Comparison of ENCODE assay signal across 19 cellular contexts in the genomic region with DNA sequence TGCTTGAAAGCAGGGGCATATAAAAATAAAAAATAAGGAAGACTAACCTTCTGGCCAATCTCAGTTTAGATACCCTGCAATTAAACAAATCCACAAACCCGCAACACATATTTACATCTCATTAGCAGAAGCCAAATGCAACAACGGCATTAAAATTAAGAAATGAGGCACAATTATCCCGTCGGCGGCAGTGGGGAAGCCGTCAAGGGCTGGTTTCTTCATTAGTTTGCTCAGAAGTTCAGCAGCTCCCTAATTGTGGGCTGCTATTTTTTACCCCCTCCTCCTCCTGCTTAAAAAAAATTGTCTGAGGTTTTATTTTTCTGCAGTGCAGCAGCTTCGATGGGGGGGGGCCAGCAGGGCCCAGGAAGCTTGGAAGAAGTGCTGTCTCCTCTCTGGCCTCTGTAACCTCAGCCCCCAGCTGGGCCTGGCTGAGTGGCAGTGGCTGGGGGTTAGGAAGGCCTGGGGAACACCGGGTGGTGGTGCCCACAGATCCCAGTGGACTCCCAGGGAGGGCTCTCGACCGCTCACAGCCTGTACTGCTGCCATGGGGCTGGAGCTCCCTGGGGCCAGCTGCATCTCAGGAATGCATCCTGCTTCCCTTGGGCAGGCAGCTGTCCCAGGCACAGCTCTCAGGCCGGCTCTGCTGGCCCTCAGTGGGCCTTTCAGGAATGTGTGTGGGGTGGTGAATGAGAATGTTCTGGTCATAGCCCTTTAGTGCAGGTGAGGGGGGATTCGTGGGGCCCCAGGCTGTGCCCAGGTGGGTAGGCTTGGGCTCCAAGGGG.
A peak's percentile ranks its signal among the peaks of the same experiment; 100 is the strongest.
DNase-seq lines count a peak whose midpoint lies in the region; ATAC-seq, FAIRE-seq and TF ChIP-seq lines count a peak whose summit lies in the region.
"Had no signal": no experiment of that assay in that cellular context is flagged by ENCODE, and none has a peak within 500 bp of the region (broad histone marks: within the 10 kb centered on the region; RNA-seq: fewer than 3 reads in every experiment).

No MANE protein-coding gene starts in this region.

- no peak for ATAC-seq in HG03378 (IDR thresholded peaks at IDR 0.05; ENCODE audit: unreplicated experiment)
- ATAC-seq in stimulated activated naive B cell treated with anti-CD40 and anti-IgM and Interleukin-4, amounts not matched to agents 10 μg/mL and 1 μg/mL and 100 μg/mL, for 72 hours (replicated peaks): no peak
- ATAC-seq: activated CD4-positive, CD25-positive, alpha-beta regulatory T cell treated with anti-CD3 and anti-CD28 coated beads, Interleukin-2, amount 50 U/mL, for 24 hours; gastroesophageal sphincter had no signal

- H3K36me3 Mint-ChIP-seq in stimulated activated naive B cell treated with anti-CD40 and anti-IgM and Interleukin-4, amounts not matched to agents 10 μg/mL and 1 μg/mL and 100 μg/mL, for 72 hours: no peaks in the 10 kb centered on the region

- H3K4me3 ChIP-seq in BLaER1 treated with 17β-estradiol and CSF1 and Interleukin-3, amounts not matched to agents 10 nM and 100 nM: no peak overlapping the region; a peak in 1 of 20 replicates
- H3K4me3 ChIP-seq in H1 (ENCODE audit: extremely low read depth in 1 of 4, insufficient read depth in 2 of 4, low read depth in 3 of 4, low read length in 4 of 4) (no peak overlapping the region), neuronal stem cell (ENCODE audit: low read length in 2 of 2) (no peak overlapping the region)
- H3K4me3 ChIP-seq: gastroesophageal sphincter, uterus had no signal

- H3K4ac ChIP-seq in H1 (replicated peaks; ENCODE audit: insufficient read length, low read depth, low read length): no peak overlapping the region
- H3K4ac ChIP-seq in neuronal stem cell (ENCODE audit: low read length): no peak overlapping the region

- no peak for TF ChIP-seq POLR2A in H1 (IDR thresholded peaks at IDR 0.05; ENCODE audit: control extremely low read depth in 1 of 2, low read depth in 2 of 2, low read length in 2 of 2)

- H4K8ac ChIP-seq in H1 (ENCODE audit: extremely low read depth, insufficient read depth, low read length): no peak overlapping the region
- H4K8ac ChIP-seq in neuronal stem cell (ENCODE audit: low read depth, low read length): no peak overlapping the region

- H2AK5ac ChIP-seq in H1 (ENCODE audit: low read depth, low read length): no peak overlapping the region
- no peak overlapping the region for H2AK5ac ChIP-seq in neuronal stem cell (ENCODE audit: low read depth, low read length)

- H2BK12ac ChIP-seq in H1 (ENCODE audit: low read depth, low read length) (no peak overlapping the region), neuronal stem cell (ENCODE audit: low read length) (no peak overlapping the region)

- H3K27ac ChIP-seq in BLaER1 treated with 17β-estradiol and CSF1 and Interleukin-3, amounts not matched to agents 10 nM and 100 nM: peak overlapping the region in 2 of 11 experiments; percentile 4 to 17; a peak in 2 of 22 replicates
- H3K27ac ChIP-seq in H1 (ENCODE audit: low read depth, low read length) (no peak overlapping the region), neuronal stem cell (replicated peaks; ENCODE audit: low read length) (no peak overlapping the region)
- H3K27ac ChIP-seq: gastroesophageal sphincter, uterus had no signal

- H4K5ac ChIP-seq in H1 (ENCODE audit: insufficient read length, low read depth, low read length): no peak overlapping the region

- peaks cover 0 to 13% (median 0%) of the 10 kb centered on the region in 11 experiments; a peak in 6 of 22 replicates for H4K20me1 ChIP-seq in BLaER1 treated with 17β-estradiol and CSF1 and Interleukin-3, amounts not matched to agents 10 nM and 100 nM
- H4K20me1 ChIP-seq in H1 (replicated peaks in 1 of 2; ENCODE audit: control insufficient read depth in 1 of 2, insufficient read depth in 2 of 2, low read length in 2 of 2): no peaks in the 10 kb centered on the region

- no peak overlapping the region for H2AFZ ChIP-seq in H1 (ENCODE audit: low read length)
- no peak overlapping the region for H2AFZ ChIP-seq in neuronal stem cell (ENCODE audit: low read length)

- no peak overlapping the region for H2BK120ac ChIP-seq in H1 (replicated peaks; ENCODE audit: low read depth, low read length)
- no peak overlapping the region for H2BK120ac ChIP-seq in neuronal stem cell (ENCODE audit: low read depth, low read length)

- H2BK20ac ChIP-seq in H1 (ENCODE audit: low read length): no peak overlapping the region

- no peaks in the 10 kb centered on the region for H3K9me3 ChIP-seq in BLaER1 treated with 17β-estradiol and CSF1 and Interleukin-3, amounts not matched to agents 10 nM and 100 nM (replicated peaks in 1 of 11)
- peaks cover 0 to 3% of the 10 kb centered on the region in 2 experiments; a peak in 1 of 4 replicates for H3K9me3 ChIP-seq in H1 (ENCODE audit: insufficient read depth in 2 of 2, low read depth in 1 of 2, low read length in 1 of 2)
- no peaks in the 10 kb centered on the region for H3K9me3 ChIP-seq in neuronal stem cell (replicated peaks in 1 of 2; ENCODE audit: control insufficient read depth in 2 of 2, insufficient read depth in 1 of 2, low read depth in 1 of 2, low read length in 2 of 2)
- H3K9me3 ChIP-seq: gastroesophageal sphincter, uterus had no signal

- no peak overlapping the region for H3K27ac Mint-ChIP-seq in stimulated activated naive B cell treated with anti-CD40 and anti-IgM and Interleukin-4, amounts not matched to agents 10 μg/mL and 1 μg/mL and 100 μg/mL, for 72 hours
- H3K27ac Mint-ChIP-seq: stimulated activated naive CD8-positive, alpha-beta T cell treated with anti-CD3 and anti-CD28 coated beads, Interleukin-15, Interleukin-2, amounts not matched to agents 100 ng/mL and 50 ng/mL, for 24 hours; T-helper 2 cell treated with Interferon-gamma antibody and Interleukin-4, amounts not matched to agents 5 μg/mL and 100 μg/mL, for 36 hours had no signal

- peaks cover 0 to 4% of the 10 kb centered on the region in 2 donors for H3K27me3 Mint-ChIP-seq in stimulated activated naive B cell treated with anti-CD40 and anti-IgM and Interleukin-4, amounts not matched to agents 10 μg/mL and 1 μg/mL and 100 μg/mL, for 72 hours

- H4K91ac ChIP-seq in H1 (replicated peaks; ENCODE audit: insufficient read length, low read length) (no peak overlapping the region), neuronal stem cell (ENCODE audit: low read depth, low read length, poor library complexity) (no peak overlapping the region)

- H3K79me1 ChIP-seq in H1 (ENCODE audit: low read depth, low read length) (no peaks in the 10 kb centered on the region), neuronal stem cell (ENCODE audit: low read depth, low read length) (no peaks in the 10 kb centered on the region)

- H3K4me1 ChIP-seq in BLaER1 treated with 17β-estradiol and CSF1 and Interleukin-3, amounts not matched to agents 10 nM and 100 nM: peaks cover 7 to 25% (median 24%) of the 10 kb centered on the region in 10 experiments
- H3K4me1 ChIP-seq in H1 (replicated peaks in 1 of 4; ENCODE audit: control insufficient read depth in 3 of 4, insufficient read depth in 4 of 4, low read length in 3 of 4) (peaks cover 0 to 4% (median 1%) of the 10 kb centered on the region in 4 experiments; a peak in 4 of 7 replicates), neuronal stem cell (ENCODE audit: control insufficient read depth in 2 of 2, insufficient read depth in 1 of 2, low read depth in 1 of 2, low read length in 2 of 2) (peaks cover 0 to 4% of the 10 kb centered on the region in 2 donors)
- H3K4me1 ChIP-seq: gastroesophageal sphincter, uterus had no signal

- H2BK5ac ChIP-seq in H1 (ENCODE audit: low read depth, low read length) (no peak overlapping the region), neuronal stem cell (ENCODE audit: low read length) (no peak overlapping the region)

- H3K4me2 ChIP-seq in BLaER1 treated with 17β-estradiol and CSF1 and Interleukin-3, amounts not matched to agents 10 nM and 100 nM: peak overlapping the region in 10 of 11 experiments; percentile 17 to 92 (median 78); a peak in 19 of 22 replicates
- no peak overlapping the region for H3K4me2 ChIP-seq in H1 (ENCODE audit: insufficient read depth in 1 of 2, low read depth in 2 of 2, low read length in 2 of 2)
- H3K4me2 ChIP-seq in neuronal stem cell (ENCODE audit: insufficient read depth, low read length, poor library complexity, severe bottlenecking): no peak overlapping the region

- H3K14ac ChIP-seq in H1 (ENCODE audit: insufficient read length): no peak overlapping the region
- H3K14ac ChIP-seq in neuronal stem cell (ENCODE audit: low read length): no peak overlapping the region

- no peak overlapping the region for H3K18ac ChIP-seq in H1 (ENCODE audit: extremely low read depth, low read length)
- peak overlapping the region; percentile 53 for H3K18ac ChIP-seq in neuronal stem cell (ENCODE audit: low read length)

- H3K9ac ChIP-seq in BLaER1 treated with 17β-estradiol and CSF1 and Interleukin-3, amounts not matched to agents 10 nM and 100 nM: peak overlapping the region in 3 of 11 experiments; percentile 6 to 42 (median 35); a peak in 2 of 22 replicates
- no peak overlapping the region for H3K9ac ChIP-seq in H1 (replicated peaks in 1 of 4; ENCODE audit: extremely low read depth in 1 of 4, low read depth in 3 of 4, low read length in 3 of 4)
- no peak overlapping the region for H3K9ac ChIP-seq in neuronal stem cell (ENCODE audit: low read depth, low read length, poor library complexity)

- H3K4me3 Mint-ChIP-seq in stimulated activated naive B cell treated with anti-CD40 and anti-IgM and Interleukin-4, amounts not matched to agents 10 μg/mL and 1 μg/mL and 100 μg/mL, for 72 hours: no peak overlapping the region
- H3K4me3 Mint-ChIP-seq: stimulated activated naive CD8-positive, alpha-beta T cell treated with anti-CD3 and anti-CD28 coated beads, Interleukin-15, Interleukin-2, amounts not matched to agents 100 ng/mL and 50 ng/mL, for 24 hours; T-helper 2 cell treated with Interferon-gamma antibody and Interleukin-4, amounts not matched to agents 5 μg/mL and 100 μg/mL, for 36 hours had no signal

- no peak overlapping the region for H3K56ac ChIP-seq in H1 (replicated peaks; ENCODE audit: insufficient read length, low read depth, low read length)

- no peaks in the 10 kb centered on the region for H3K9me3 Mint-ChIP-seq in stimulated activated naive B cell treated with anti-CD40 and anti-IgM and Interleukin-4, amounts not matched to agents 10 μg/mL and 1 μg/mL and 100 μg/mL, for 72 hours
- H3K9me3 Mint-ChIP-seq: stimulated activated naive CD8-positive, alpha-beta T cell treated with anti-CD3 and anti-CD28 coated beads, Interleukin-15, Interleukin-2, amounts not matched to agents 100 ng/mL and 50 ng/mL, for 24 hours; T-helper 2 cell treated with Interferon-gamma antibody and Interleukin-4, amounts not matched to agents 5 μg/mL and 100 μg/mL, for 36 hours had no signal

- TF ChIP-seq RAD21 in H1 (IDR thresholded peaks at IDR 0.05 in 1 of 2, conservative IDR thresholded peaks at IDR 0.05 in 1 of 2; ENCODE audit: low read depth in 2 of 2, low read length in 2 of 2): no peak

- FAIRE-seq in H1 (lab: Jason Lieb, UNC): no peak

- TF ChIP-seq EP300 in H1 (IDR thresholded peaks at IDR 0.05; ENCODE audit: borderline replicate concordance in 1 of 2, low read depth in 2 of 2, low read length in 2 of 2): no peak

- H3K23ac ChIP-seq in H1 (ENCODE audit: insufficient read length) (no peak overlapping the region), neuronal stem cell (ENCODE audit: low read depth, low read length, poor library complexity) (no peak overlapping the region)

- no peaks in the 10 kb centered on the region for H3K79me2 ChIP-seq in H1 (ENCODE audit: control insufficient read depth in 1 of 2, insufficient read depth in 2 of 2, low read length in 2 of 2)

- peaks cover 4% of the 10 kb centered on the region; the same call in 1 of the 2 replicates for H3K23me2 ChIP-seq in H1 (ENCODE audit: low read depth, low read length)

- POLR2A ChIA-PET in H1 (lab: Charles Lee; ENCODE audit: partially characterized antibody): no interaction called here

- no peaks in the 10 kb centered on the region for H3K36me3 ChIP-seq in BLaER1 treated with 17β-estradiol and CSF1 and Interleukin-3, amounts not matched to agents 10 nM and 100 nM
- H3K36me3 ChIP-seq in H1 (ENCODE audit: control insufficient read depth in 2 of 4, insufficient read depth in 4 of 4, low read length in 3 of 4) (no peaks in the 10 kb centered on the region; a peak in 1 of 8 replicates), neuronal stem cell (replicated peaks in 1 of 2; ENCODE audit: control insufficient read depth in 2 of 2, insufficient read depth in 2 of 2, low read length in 2 of 2) (no peaks in the 10 kb centered on the region)
- H3K36me3 ChIP-seq: gastroesophageal sphincter, uterus had no signal

- H3K27me3 ChIP-seq in BLaER1 treated with 17β-estradiol and CSF1 and Interleukin-3, amounts not matched to agents 10 nM and 100 nM: peaks cover 0 to 9% (median 0%) of the 10 kb centered on the region in 11 experiments; a peak in 2 of 22 replicates
- H3K27me3 ChIP-seq in H1 (replicated peaks in 1 of 4; ENCODE audit: control insufficient read depth in 3 of 4, extremely low read depth in 1 of 4, insufficient read depth in 3 of 4, low read length in 3 of 4): no peaks in the 10 kb centered on the region; a peak in 1 of 7 replicates
- H3K27me3 ChIP-seq in neuronal stem cell (ENCODE audit: control insufficient read depth in 3 of 3, insufficient read depth in 3 of 3, low read depth in 1 of 3, low read length in 3 of 3): no peaks in the 10 kb centered on the region
- H3K27me3 ChIP-seq: uterus had no signal

- DNase-seq in NCI-H526 (lab: John Stamatoyannopoulos, UW) (peak; percentile 80 to 81), H1 (ENCODE audit: low read depth in 1 of 2, low spot score in 2 of 2) (peak in 1 of 2 experiments; percentile 51), neuronal stem cell (ENCODE audit: low spot score) (no peak), KG1 (lab: John Stamatoyannopoulos, UW) (no peak), NCI-H1092 treated with DMSO at 0.1 percent for 48 hours (lab: John Stamatoyannopoulos, UW) (no peak)
- DNase-seq in stimulated activated naive B cell treated with anti-CD40 and anti-IgM and Interleukin-4, amounts not matched to agents 10 μg/mL and 1 μg/mL and 100 μg/mL, for 72 hours: no peak
- DNase-seq: activated naive CD4-positive, alpha-beta T cell treated with anti-CD3 and anti-CD28 coated beads, Interleukin-2, amount 50 U/mL, for 16 hours; activated T-cell treated with anti-CD3 and anti-CD28 coated beads for 4 hours; MM.1S; NCI-H187; NCI-H446; SIG-M5; uterus had no signal

- H2BK15ac ChIP-seq in H1 (ENCODE audit: low read length) (no peak overlapping the region), neuronal stem cell (ENCODE audit: low read length) (no peak overlapping the region)

- WGBS in H1 (ENCODE audit: extremely low coverage in 1 of 2, insufficient coverage in 1 of 2, insufficient read length in 1 of 2, insufficient replicate concordance in 2 of 2, low coverage in 1 of 2, low lambda C conversion rate in 2 of 2, missing lambda C conversion rate in 1 of 2), 2 experiments: 73% methylated on average over 12 of the region's 12 CpGs; no CpG with 5 or more reads in 1 of the 2 experiments
- no CpG with 5 or more reads among the region's 12 CpGs for WGBS in neuronal stem cell (ENCODE audit: extremely low coverage in 2 of 2, insufficient read length in 2 of 2, insufficient replicate concordance in 1 of 2), 2 donors

- H3K4me1 Mint-ChIP-seq in stimulated activated naive B cell treated with anti-CD40 and anti-IgM and Interleukin-4, amounts not matched to agents 10 μg/mL and 1 μg/mL and 100 μg/mL, for 72 hours: no peaks in the 10 kb centered on the region

- TF ChIP-seq CTCF in H1 (IDR thresholded peaks at IDR 0.05; ENCODE audit: control extremely low read depth in 1 of 3, insufficient read depth in 1 of 3, low read depth in 1 of 3, low read length in 3 of 3): no peak

- CTCF ChIA-PET in H1 (lab: Charles Lee; ENCODE audit: partially characterized antibody): interaction anchor here (0.7 to 1.5 kb wide), 11 partner anchors 8 to 1431 kb away, joined by 3 to 6 read pairs (median 3); no protein-coding TSS in a partner anchor

Comparison
In these comparisons a context has a peak if more than half of its experiments do, and no peak if none do; other contexts are left out.
1. H3K4me2 ChIP-seq: peak in BLaER1 treated with 17β-estradiol and CSF1 and Interleukin-3, amounts not matched to agents 10 nM and 100 nM (10 of 11); none in H1 (0 of 2) and neuronal stem cell (single experiment).
2. DNase-seq: peak in NCI-H526 (2 of 2); none in neuronal stem cell (single experiment), KG1 (single experiment), NCI-H1092 treated with DMSO at 0.1 percent for 48 hours (single experiment) and stimulated activated naive B cell treated with anti-CD40 and anti-IgM and Interleukin-4, amounts not matched to agents 10 μg/mL and 1 μg/mL and 100 μg/mL, for 72 hours (single experiment).